In genomic region chr11:72779495-72780128, GRCh38 we compare ENCODE assay signal across 10 cellular contexts. TPM values are rescaled to one million over a fixed set of nuclear protein-coding genes. Genes with fewer than 3 reads are reported as not detected.
DNase-seq lines count a peak whose midpoint lies in the region; ATAC-seq and TF ChIP-seq lines count a peak whose summit lies in the region.
"Had no signal": no experiment of that assay in that cellular context is flagged by ENCODE, and none has a peak within 500 bp of the region (broad histone marks: within the 10 kb centered on the region; RNA-seq: fewer than 3 reads in every experiment).

No MANE protein-coding gene starts in this region.

- H3K27me3 ChIP-seq in left ventricle myocardium inferior (ENCODE audit: low read depth) (no peaks in the 10 kb centered on the region), mammary epithelial cell (ENCODE audit: insufficient read depth, low read length) (no peaks in the 10 kb centered on the region), muscle layer of duodenum (ENCODE audit: low read depth, low read length) (no peaks in the 10 kb centered on the region), vagina (no peaks in the 10 kb centered on the region)

- H4K20me1 ChIP-seq in mammary epithelial cell (ENCODE audit: insufficient read depth, low read length) = no peaks in the 10 kb centered on the region

- ATAC-seq in left cardiac atrium (no peak), HG03521 (IDR thresholded peaks at IDR 0.05; ENCODE audit: unreplicated experiment) (no peak), sciatic nerve (no peak)

- intact Hi-C loops in left ventricle myocardium inferior (cut with micrococcal nuclease) (no loop called here), left cardiac atrium (cut with DNase I) (no loop called here), mammary epithelial cell (cut with micrococcal nuclease) (no loop called here), vagina (cut with DNase I) (no loop called here), sciatic nerve (cut with DNase I) (no loop called here)

- H3K4me2 ChIP-seq in mammary epithelial cell (ENCODE audit: insufficient read depth, low read depth, low read length) = no peak overlapping the region

- no peaks in the 10 kb centered on the region for H3K9me3 ChIP-seq in left ventricle myocardium inferior (replicated peaks)
- H3K9me3 ChIP-seq in mammary epithelial cell (replicated peaks; ENCODE audit: insufficient read depth, low read length) = no peaks in the 10 kb centered on the region
- H3K9me3 ChIP-seq in muscle layer of duodenum (ENCODE audit: control insufficient read depth in 1 of 2, low read length in 2 of 2) = no peaks in the 10 kb centered on the region
- no peaks in the 10 kb centered on the region for H3K9me3 ChIP-seq in vagina

- CTCF ChIA-PET in mammary epithelial cell (lab: Charles Lee; ENCODE audit: low non-redundant PET) = no interaction called here

- peaks cover 51% of the 10 kb centered on the region for H3K4me1 ChIP-seq in left ventricle myocardium inferior
- H3K4me1 ChIP-seq in mammary epithelial cell (ENCODE audit: insufficient read depth, low read length) = peaks cover 19% of the 10 kb centered on the region
- peaks cover 0 to 28% of the 10 kb centered on the region in 2 donors for H3K4me1 ChIP-seq in muscle layer of duodenum (ENCODE audit: control insufficient read depth in 1 of 2, insufficient read depth in 2 of 2, low read length in 2 of 2)
- peaks cover 66% of the 10 kb centered on the region for H3K4me1 ChIP-seq in vagina

- WGBS in mammary epithelial cell (ENCODE audit: low coverage, missing lambda C conversion rate) = 92% methylated on average over 2 of the region's 4 CpGs

- DNase-seq in left ventricle myocardium inferior (no peak), left cardiac atrium (no peak), mammary epithelial cell (no peak), vagina (ENCODE audit: extremely low spot score in 2 of 2) (no peak), NCI-H345 treated with DMSO at 0.1 percent for 48 hours (lab: John Stamatoyannopoulos, UW; ENCODE audit: unreplicated experiment) (no peak), sciatic nerve (ENCODE audit: low spot score) (no peak)
- DNase-seq: NCI-H1092, nucleus accumbens had no signal

- H3K36me3 ChIP-seq in left ventricle myocardium inferior = no peaks in the 10 kb centered on the region
- no peaks in the 10 kb centered on the region for H3K36me3 ChIP-seq in mammary epithelial cell (ENCODE audit: insufficient read depth, low read length)
- no peaks in the 10 kb centered on the region for H3K36me3 ChIP-seq in muscle layer of duodenum (ENCODE audit: control insufficient read depth in 1 of 2, insufficient read depth in 2 of 2, low read length in 2 of 2)
- no peaks in the 10 kb centered on the region for H3K36me3 ChIP-seq in vagina

- TF ChIP-seq CTCF in left ventricle myocardium inferior (IDR thresholded peaks at IDR 0.05; ENCODE audit: borderline replicate concordance) (no peak), mammary epithelial cell (conservative IDR thresholded peaks at IDR 0.05 in 1 of 2, IDR thresholded peaks at IDR 0.05 in 1 of 2; ENCODE audit: extremely low read depth in 1 of 2, insufficient read depth in 1 of 2, low read depth in 1 of 2, low read length in 2 of 2) (no peak), vagina (IDR thresholded peaks at IDR 0.05) (no peak)

- H3K79me2 ChIP-seq in mammary epithelial cell (ENCODE audit: insufficient read depth, low read length) = no peaks in the 10 kb centered on the region

- dilution Hi-C loops in mammary epithelial cell (cut with HindIII; ENCODE audit: low sequenced_read_pairs) = no loop called here

- no peak overlapping the region for H3K9ac ChIP-seq in mammary epithelial cell (ENCODE audit: insufficient read depth, low read length)

- peak overlapping the region; percentile 79 for H3K4me3 ChIP-seq in left ventricle myocardium inferior
- H3K4me3 ChIP-seq in mammary epithelial cell (replicated peaks in 1 of 3; ENCODE audit: insufficient read depth in 1 of 3, low read depth in 2 of 3, low read length in 3 of 3) = no peak overlapping the region
- peak overlapping the region in 1 of 2 donors; percentile 23 for H3K4me3 ChIP-seq in muscle layer of duodenum (ENCODE audit: low read depth in 1 of 2, low read length in 2 of 2)
- H3K4me3 ChIP-seq in vagina = peak overlapping the region in 1 of 2 donors; percentile 55

- no peak for TF ChIP-seq POLR2A in vagina (IDR thresholded peaks at IDR 0.05)

- in situ Hi-C loops in mammary epithelial cell (cut with MboI; ENCODE audit: low sequenced_read_pairs in 2 of 2) = no loop called here

- BruUV-seq in mammary epithelial cell (replicated peaks; lab: Mats Ljungman, UMichigan) = TSS peak; percentile 21

- H3K27ac ChIP-seq in left ventricle myocardium inferior (replicated peaks) (no peak overlapping the region), mammary epithelial cell (ENCODE audit: insufficient read depth, low read depth, low read length) (no peak overlapping the region), muscle layer of duodenum (ENCODE audit: low read length) (peak overlapping the region; percentile 31), vagina (peak overlapping the region; percentile 75)

- no peak overlapping the region for H2AFZ ChIP-seq in mammary epithelial cell (ENCODE audit: low read depth, low read length)

RNA-seq across cellular contexts. Expression of gene STARD10, which starts 14.2 kb away (rescaled TPM):
- 93.6 TPM for total RNA-seq in left ventricle myocardium inferior
- total RNA-seq in left cardiac atrium = 10 to 100 TPM; 87.4 to 93.9 TPM
- total RNA-seq in mammary epithelial cell = 10 to 100 TPM; 32.8 to 63.0 TPM
- 73.7 TPM for polyA plus RNA-seq in mammary epithelial cell
- 67.3 TPM for polyA minus RNA-seq in mammary epithelial cell
- total RNA-seq in vagina = 75.9 TPM
- 27.2 TPM for total RNA-seq in sciatic nerve

RNA-seq across cellular contexts. Expression of gene ARAP1, which starts 27.4 kb away (rescaled TPM):
- total RNA-seq in left ventricle myocardium inferior (51.9 TPM), left cardiac atrium (10 to 100 TPM; 60.3 to 66.9 TPM), mammary epithelial cell (10 to 100 TPM; 56.8 to 78.3 TPM), vagina (59.2 TPM), sciatic nerve (129 TPM)
- 51.9 TPM for polyA plus RNA-seq in mammary epithelial cell
- polyA minus RNA-seq in mammary epithelial cell = 274 TPM

RNA-seq across cellular contexts. Expression of gene ATG16L2, which starts 34.6 kb away (rescaled TPM):
- total RNA-seq in left ventricle myocardium inferior = 14.4 TPM
- total RNA-seq in left cardiac atrium = 10 to 100 TPM; 11.9 to 16.3 TPM
- 10 to 100 TPM in 1 of 2 donors, 1 to 10 TPM in 1; 3.3 to 23.0 TPM for total RNA-seq in mammary epithelial cell
- polyA plus RNA-seq in mammary epithelial cell = 10.9 TPM
- polyA minus RNA-seq in mammary epithelial cell = 2.4 TPM
- 32.2 TPM for total RNA-seq in vagina
- 79.7 TPM for total RNA-seq in sciatic nerve

Comparison
In these comparisons a context has a peak if more than half of its experiments do, and no peak if none do; other contexts are left out.
1. H3K27ac ChIP-seq: peak in muscle layer of duodenum (single experiment) and vagina (single experiment); none in left ventricle myocardium inferior (single experiment) and mammary epithelial cell (single experiment).